In the genomic region with DNA sequence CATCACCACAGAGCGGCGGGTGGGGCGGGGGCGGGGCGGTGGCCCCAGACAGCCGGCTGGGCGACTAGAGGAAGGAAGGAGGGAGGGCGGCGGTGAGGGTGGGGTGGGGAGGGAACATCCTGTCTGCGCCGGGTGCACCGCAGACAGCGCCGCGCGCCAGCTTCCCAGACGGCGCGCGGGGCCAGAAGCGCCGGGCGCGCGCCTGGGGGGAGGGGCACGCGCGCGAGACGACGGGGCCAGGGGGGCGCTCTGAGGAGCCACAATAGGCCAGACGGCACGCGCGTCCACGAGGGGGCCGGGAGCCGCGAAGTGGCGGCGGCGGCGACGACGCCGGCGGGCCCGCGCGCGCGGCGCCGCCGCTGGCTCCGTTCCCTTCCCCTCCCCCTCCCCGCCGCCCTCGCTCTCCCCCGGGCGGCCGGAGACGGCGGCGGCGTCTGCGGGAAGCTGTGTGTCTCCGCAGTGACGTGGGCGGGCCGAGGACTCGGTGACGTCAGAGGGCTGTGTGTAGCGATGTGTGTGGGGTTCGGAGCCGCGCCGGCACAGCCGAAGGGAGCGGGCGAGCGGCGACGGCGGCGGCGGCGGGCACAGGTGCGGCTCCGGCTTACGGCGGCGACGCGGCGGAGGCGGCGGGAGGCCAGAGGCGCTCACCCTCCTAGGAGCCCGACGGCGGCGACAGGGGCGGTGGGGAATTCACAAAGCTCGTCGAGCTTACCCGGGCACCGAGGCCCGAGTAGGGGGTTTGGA, we compare ENCODE assay signal across 8 cellular contexts. TPM values are rescaled to one million over a fixed set of nuclear protein-coding genes. Genes with fewer than 3 reads are reported as not detected.
DNase-seq lines count a peak whose midpoint lies in the region; ATAC-seq and TF ChIP-seq lines count a peak whose summit lies in the region.

A gene with protein sequence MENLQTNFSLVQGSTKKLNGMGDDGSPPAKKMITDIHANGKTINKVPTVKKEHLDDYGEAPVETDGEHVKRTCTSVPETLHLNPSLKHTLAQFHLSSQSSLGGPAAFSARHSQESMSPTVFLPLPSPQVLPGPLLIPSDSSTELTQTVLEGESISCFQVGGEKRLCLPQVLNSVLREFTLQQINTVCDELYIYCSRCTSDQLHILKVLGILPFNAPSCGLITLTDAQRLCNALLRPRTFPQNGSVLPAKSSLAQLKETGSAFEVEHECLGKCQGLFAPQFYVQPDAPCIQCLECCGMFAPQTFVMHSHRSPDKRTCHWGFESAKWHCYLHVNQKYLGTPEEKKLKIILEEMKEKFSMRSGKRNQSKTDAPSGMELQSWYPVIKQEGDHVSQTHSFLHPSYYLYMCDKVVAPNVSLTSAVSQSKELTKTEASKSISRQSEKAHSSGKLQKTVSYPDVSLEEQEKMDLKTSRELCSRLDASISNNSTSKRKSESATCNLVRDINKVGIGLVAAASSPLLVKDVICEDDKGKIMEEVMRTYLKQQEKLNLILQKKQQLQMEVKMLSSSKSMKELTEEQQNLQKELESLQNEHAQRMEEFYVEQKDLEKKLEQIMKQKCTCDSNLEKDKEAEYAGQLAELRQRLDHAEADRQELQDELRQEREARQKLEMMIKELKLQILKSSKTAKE (plus strand): TSS at position 540 of the 744 bp plus-strand sequence. CDS start 2,617 bp downstream, outside the sequence.

- peak; percentile 62 for TF ChIP-seq POLR2A in erythroblast (IDR thresholded peaks at IDR 0.05; ENCODE audit: low read length)

- peak within 1 kb of the TSS; percentile 65 for H3K9ac ChIP-seq in muscle layer of colon (ENCODE audit: low read length)

- H3K36me3 ChIP-seq in muscle layer of colon (ENCODE audit: insufficient read depth, low read length), result no peaks in the 10 kb centered on the region

- DNase-seq in DMS153 treated with DMSO at 0.1 percent for 48 hours (lab: John Stamatoyannopoulos, UW; ENCODE audit: unreplicated experiment) (peak; percentile 88), KBM-7 (peak; percentile 88), erythroblast (lab: John Stamatoyannopoulos, UW) (peak; percentile 96 to 98)
- DNase-seq in activated T-cell treated with anti-CD3 and anti-CD28 coated beads, Interleukin-2, amount 50 U/mL, for 24 hours, result peak; percentile 95
- DNase-seq in stimulated activated CD8-positive, alpha-beta memory T cell treated with anti-CD3 and anti-CD28 coated beads, Interleukin-7, amount 100 ng/mL, for 1 hour (ENCODE audit: low read depth in 2 of 2), result peak; percentile 94 to 95

- H3K4me1 Mint-ChIP-seq in activated T-cell treated with anti-CD3 and anti-CD28 coated beads, Interleukin-2, amount 50 U/mL, for 24 hours (ENCODE audit: low read depth), result peaks cover 44% of the 10 kb centered on the region

- H3K27me3 ChIP-seq in muscle layer of colon (ENCODE audit: control insufficient read depth in 1 of 2, insufficient read depth in 2 of 2, low read length in 2 of 2), result no peaks in the 10 kb centered on the region

- peak within 1 kb of the TSS; percentile 92 for H3K27ac ChIP-seq in muscle layer of colon (ENCODE audit: low read depth, low read length)

- peak; percentile 59 for ATAC-seq in GM21723 (IDR thresholded peaks at IDR 0.05; ENCODE audit: unreplicated experiment)

- H3K27me3 Mint-ChIP-seq in activated T-cell treated with anti-CD3 and anti-CD28 coated beads, Interleukin-2, amount 50 U/mL, for 24 hours, result no peaks in the 10 kb centered on the region

- H3K27ac Mint-ChIP-seq in activated T-cell treated with anti-CD3 and anti-CD28 coated beads, Interleukin-2, amount 50 U/mL, for 24 hours, result peak within 1 kb of the TSS; percentile 97

- peaks cover 33% of the 10 kb centered on the region for H3K36me3 Mint-ChIP-seq in activated T-cell treated with anti-CD3 and anti-CD28 coated beads, Interleukin-2, amount 50 U/mL, for 24 hours (ENCODE audit: low read depth)

- no peaks in the 10 kb centered on the region for H3K9me3 Mint-ChIP-seq in activated T-cell treated with anti-CD3 and anti-CD28 coated beads, Interleukin-2, amount 50 U/mL, for 24 hours

- H3K9me3 ChIP-seq in muscle layer of colon (ENCODE audit: low read length), result no peaks in the 10 kb centered on the region

- H3K4me1 ChIP-seq in muscle layer of colon (ENCODE audit: insufficient read depth, low read length), result peaks cover 36% of the 10 kb centered on the region

- peak within 1 kb of the TSS; percentile 88 for H3K4me3 Mint-ChIP-seq in activated T-cell treated with anti-CD3 and anti-CD28 coated beads, Interleukin-2, amount 50 U/mL, for 24 hours

- peak within 1 kb of the TSS; percentile 87 to 96 for H3K4me3 ChIP-seq in muscle layer of colon (ENCODE audit: low read depth in 1 of 2, low read length in 2 of 2)

- in situ Hi-C loops in KBM-7 (cut with MboI; ENCODE audit: low pct_unique_long_range_greater_than_20kb, low sequenced_read_pairs), result no loop called here

TF ChIP-seq in PFSK-1, 5 proteins besides CTCF, POLR2A, EP300 and RAD21:
- TF ChIP-seq SIN3A (IDR thresholded peaks at IDR 0.05; ENCODE audit: borderline replicate concordance, insufficient read depth, low read length) (no peak), POLR2AphosphoS5 (IDR thresholded peaks at IDR 0.05; ENCODE audit: low read depth, low read length) (peak; percentile 28; the same call in 1 of the 2 replicates), FOXP2 (optimal IDR thresholded peaks at IDR 0.05; ENCODE audit: borderline replicate concordance, extremely low read depth, extremely low read length, insufficient read depth) (peak; percentile 92), TAF1 (IDR thresholded peaks at IDR 0.05; ENCODE audit: borderline replicate concordance, insufficient read depth, low read length) (no peak)
- TF ChIP-seq, protein P1, sequence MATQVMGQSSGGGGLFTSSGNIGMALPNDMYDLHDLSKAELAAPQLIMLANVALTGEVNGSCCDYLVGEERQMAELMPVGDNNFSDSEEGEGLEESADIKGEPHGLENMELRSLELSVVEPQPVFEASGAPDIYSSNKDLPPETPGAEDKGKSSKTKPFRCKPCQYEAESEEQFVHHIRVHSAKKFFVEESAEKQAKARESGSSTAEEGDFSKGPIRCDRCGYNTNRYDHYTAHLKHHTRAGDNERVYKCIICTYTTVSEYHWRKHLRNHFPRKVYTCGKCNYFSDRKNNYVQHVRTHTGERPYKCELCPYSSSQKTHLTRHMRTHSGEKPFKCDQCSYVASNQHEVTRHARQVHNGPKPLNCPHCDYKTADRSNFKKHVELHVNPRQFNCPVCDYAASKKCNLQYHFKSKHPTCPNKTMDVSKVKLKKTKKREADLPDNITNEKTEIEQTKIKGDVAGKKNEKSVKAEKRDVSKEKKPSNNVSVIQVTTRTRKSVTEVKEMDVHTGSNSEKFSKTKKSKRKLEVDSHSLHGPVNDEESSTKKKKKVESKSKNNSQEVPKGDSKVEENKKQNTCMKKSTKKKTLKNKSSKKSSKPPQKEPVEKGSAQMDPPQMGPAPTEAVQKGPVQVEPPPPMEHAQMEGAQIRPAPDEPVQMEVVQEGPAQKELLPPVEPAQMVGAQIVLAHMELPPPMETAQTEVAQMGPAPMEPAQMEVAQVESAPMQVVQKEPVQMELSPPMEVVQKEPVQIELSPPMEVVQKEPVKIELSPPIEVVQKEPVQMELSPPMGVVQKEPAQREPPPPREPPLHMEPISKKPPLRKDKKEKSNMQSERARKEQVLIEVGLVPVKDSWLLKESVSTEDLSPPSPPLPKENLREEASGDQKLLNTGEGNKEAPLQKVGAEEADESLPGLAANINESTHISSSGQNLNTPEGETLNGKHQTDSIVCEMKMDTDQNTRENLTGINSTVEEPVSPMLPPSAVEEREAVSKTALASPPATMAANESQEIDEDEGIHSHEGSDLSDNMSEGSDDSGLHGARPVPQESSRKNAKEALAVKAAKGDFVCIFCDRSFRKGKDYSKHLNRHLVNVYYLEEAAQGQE (IDR thresholded peaks at IDR 0.05; ENCODE audit: insufficient read depth in 1 of 2, low read depth in 2 of 2, low read length in 2 of 2), result no peak
TF ChIP-seq in PFSK-1: peak in this region for 2.

RNA-seq across cellular contexts. Expression of the gene that starts here (rescaled TPM):
- polyA plus RNA-seq in PFSK-1 (2012; ENCODE audit: insufficient read length, low read depth), result 15.1 TPM

Comparison
In these comparisons a context has a peak if more than half of its experiments do, and no peak if none do; other contexts are left out.
1. Peak in every context shown above with its lines: DNase-seq, ATAC-seq, H3K4me3 ChIP-seq and H3K27ac ChIP-seq.